ENCODE assay signal across 10 cellular contexts in genomic region chr3:4406746-4407568, GRCh38.
A peak's percentile ranks its signal among the peaks of the same experiment; 100 is the strongest.
DNase-seq lines count a peak whose midpoint lies in the region; ATAC-seq, FAIRE-seq and TF ChIP-seq lines count a peak whose summit lies in the region.
"Had no signal": no experiment of that assay in that cellular context is flagged by ENCODE, and none has a peak within 500 bp of the region (broad histone marks: within the 10 kb centered on the region; RNA-seq: fewer than 3 reads in every experiment).

No MANE protein-coding gene starts in this region.

- TF ChIP-seq POLR2A in GM12891 (IDR thresholded peaks at IDR 0.05; ENCODE audit: low read depth, low read length): no peak

- ATAC-seq in GM21367 (IDR thresholded peaks at IDR 0.05; ENCODE audit: unreplicated experiment) (peak; percentile 42), HG03196 (IDR thresholded peaks at IDR 0.05; ENCODE audit: unreplicated experiment) (peak; percentile 62), HG02571 (IDR thresholded peaks at IDR 0.05; ENCODE audit: unreplicated experiment) (no peak)
- ATAC-seq in effector memory CD8-positive, alpha-beta T cell (replicated peaks): peak; percentile 77

- DNase-seq in GM12891 (ENCODE audit: insufficient read length, low spot score) (no peak), GM19238 (ENCODE audit: insufficient read length, low spot score) (no peak), NCI-H510A treated with DMSO at 0.1 percent for 48 hours (lab: John Stamatoyannopoulos, UW) (no peak)
- no peak for DNase-seq in effector memory CD8-positive, alpha-beta T cell
- no peak for DNase-seq in activated naive CD4-positive, alpha-beta T cell treated with anti-CD3 and anti-CD28 coated beads, Interleukin-2, amount 50 U/mL, for 16 hours
- DNase-seq: NCI-H2171, SK-N-SH had no signal

- peak overlapping the region; percentile 65 to 69 for H3K27ac Mint-ChIP-seq in effector memory CD8-positive, alpha-beta T cell

- no peaks in the 10 kb centered on the region for H3K9me3 Mint-ChIP-seq in effector memory CD8-positive, alpha-beta T cell

- peaks cover 15 to 27% of the 10 kb centered on the region in 2 donors for H3K4me1 Mint-ChIP-seq in effector memory CD8-positive, alpha-beta T cell (ENCODE audit: low read depth in 2 of 2)

- H3K27me3 Mint-ChIP-seq in effector memory CD8-positive, alpha-beta T cell: no peaks in the 10 kb centered on the region

- no peak overlapping the region for H3K4me3 Mint-ChIP-seq in effector memory CD8-positive, alpha-beta T cell

- peak; percentile 9 for FAIRE-seq in GM12891 (lab: Jason Lieb, UNC)

- peaks cover 6% of the 10 kb centered on the region for H3K36me3 Mint-ChIP-seq in effector memory CD8-positive, alpha-beta T cell (ENCODE audit: insufficient read depth)

TF ChIP-seq in GM12891, 5 proteins besides CTCF, POLR2A, EP300 and RAD21:
- TF ChIP-seq PAX5 (IDR thresholded peaks at IDR 0.05; ENCODE audit: insufficient read depth, low read length, severe bottlenecking): no peak
- no peak for TF ChIP-seq TAF1 (IDR thresholded peaks at IDR 0.05; ENCODE audit: low read depth, low read length)
- TF ChIP-seq POLR2AphosphoS5 (IDR thresholded peaks at IDR 0.05; ENCODE audit: low read depth, low read length): no peak
- no peak for TF ChIP-seq SPI1 (IDR thresholded peaks at IDR 0.05; ENCODE audit: low read depth, low read length)
- TF ChIP-seq POU2F2 (IDR thresholded peaks at IDR 0.05; ENCODE audit: low read depth, low read length): no peak
TF ChIP-seq in GM12891: peak in this region for 0.
